In genomic region chr9:75431388-75431787, GRCh38 we compare ENCODE assay signal across 14 cellular contexts.
"Had no signal": no experiment of that assay in that cellular context is flagged by ENCODE, and none has a peak within 500 bp of the region (broad histone marks: within the 10 kb centered on the region; RNA-seq: fewer than 3 reads in every experiment).

No MANE protein-coding gene starts in this region.

- H3K27me3 ChIP-seq: cardiac muscle cell, colonic mucosa, transverse colon had no signal

- H3K9me3 ChIP-seq: colonic mucosa, transverse colon had no signal

- DNase-seq: activated CD4-positive, alpha-beta T cell treated with anti-CD3 and anti-CD28 coated beads, Interleukin-2, amount 50 U/mL, for 48 hours; activated T-cell treated with anti-CD3 and anti-CD28 coated beads, Interleukin-2, amount 50 U/mL, for 48 hours; colonic mucosa; effector CD8-positive, alpha-beta T cell; immature natural killer cell; left cardiac atrium; natural killer cell; nucleus accumbens; stimulated activated CD4-positive, alpha-beta T cell treated with anti-CD3 and anti-CD28 coated beads, Interleukin-4, amount 100 ng/mL, for 1 hour; stimulated activated CD8-positive, alpha-beta memory T cell treated with anti-CD3 and anti-CD28 coated beads, Interleukin-4, amount 100 ng/mL, for 48 hours; stimulated activated naive CD8-positive, alpha-beta T cell treated with anti-CD3 and anti-CD28 coated beads, Interleukin-15, Interleukin-2, amounts not matched to agents 100 U/mL and 50 U/mL, for 24 hours; transverse colon had no signal

- H3K4me1 ChIP-seq: colonic mucosa, transverse colon had no signal

- ATAC-seq: activated CD4-positive, CD25-positive, alpha-beta regulatory T cell treated with anti-CD3 and anti-CD28 coated beads, Interleukin-2, amount 50 U/mL, for 24 hours; natural killer cell; stimulated activated naive CD8-positive, alpha-beta T cell treated with anti-CD3 and anti-CD28 coated beads, Interleukin-15, Interleukin-2, amounts not matched to agents 100 U/mL and 50 U/mL, for 24 hours had no signal

- H3K36me3 ChIP-seq: cardiac muscle cell, colonic mucosa, transverse colon had no signal

- H3K27ac ChIP-seq: cardiac muscle cell, colonic mucosa, transverse colon had no signal

- H3K4me3 ChIP-seq: cardiac muscle cell, colonic mucosa, transverse colon had no signal
